20 cellular contexts compared by ENCODE assay signal in genomic region chr10:133661122-133661521, GRCh38. TPM values are rescaled to one million over a fixed set of nuclear protein-coding genes. Genes with fewer than 3 reads are reported as not detected.
"Had no signal": no experiment of that assay in that cellular context is flagged by ENCODE, and none has a peak within 500 bp of the region (broad histone marks: within the 10 kb centered on the region; RNA-seq: fewer than 3 reads in every experiment).

No MANE protein-coding gene starts in this region.

RNA-seq across cellular contexts. Expression of gene FRG2B, which starts 34.5 kb away (rescaled TPM):
- total RNA-seq: naive thymus-derived CD8-positive, alpha-beta T cell; natural killer cell treated with Interleukin-12 subunit alpha and Interleukin-12 subunit beta and Interleukin-15 and Interleukin-18, amount 100 ng/mL, for 72 hours; neural crest cell; omental fat pad; osteocyte; pancreas; posterior vena cava; prostate gland; pulmonary artery endothelial cell; right atrium auricular region; sciatic nerve; smooth muscle cell; spleen; suprapubic skin; testis; transverse colon; upper lobe of right lung; urinary bladder; uterus had no signal
- polyA plus RNA-seq: naive thymus-derived CD8-positive, alpha-beta T cell; pancreas; smooth muscle cell; spleen; thymus; urinary bladder had no signal
